8 cellular contexts compared by ENCODE assay signal in genomic region chr6:87742106-87742505, GRCh38. TPM values are rescaled to one million over a fixed set of nuclear protein-coding genes. Genes with fewer than 3 reads are reported as not detected.
DNase-seq lines count a peak whose midpoint lies in the region; ATAC-seq and TF ChIP-seq lines count a peak whose summit lies in the region.
"Had no signal": no experiment of that assay in that cellular context is flagged by ENCODE, and none has a peak within 500 bp of the region (broad histone marks: within the 10 kb centered on the region; RNA-seq: fewer than 3 reads in every experiment).

No MANE protein-coding gene starts in this region.

- no peaks in the 10 kb centered on the region for H3K9me3 Mint-ChIP-seq in activated T-helper 17 cell treated with anti-CD3 and anti-CD28 coated beads, Interleukin-2, amount 50 U/mL, for 72 hours
- no peaks in the 10 kb centered on the region for H3K9me3 Mint-ChIP-seq in stimulated activated effector memory CD8-positive, alpha-beta T cell treated with anti-CD3 and anti-CD28 coated beads, Interleukin-12 subunit alpha, Interleukin-12 subunit beta, amount 100 ng/mL, for 72 hours
- H3K9me3 Mint-ChIP-seq: nephron had no signal

- DNase-seq in GM20000 (ENCODE audit: low spot score) (peak; percentile 58), M059J (ENCODE audit: low read depth) (peak; percentile 12), hypothalamus (lab: John Stamatoyannopoulos, UW) (no peak), NCI-H128 (lab: John Stamatoyannopoulos, UW; ENCODE audit: unreplicated experiment) (no peak), SKM-1 treated with dmso at 0.1 percent for 144 hours (lab: John Stamatoyannopoulos, UW; ENCODE audit: unreplicated experiment) (no peak)
- DNase-seq in stimulated activated effector memory CD8-positive, alpha-beta T cell treated with anti-CD3 and anti-CD28 coated beads, Interleukin-12 subunit alpha, Interleukin-12 subunit beta, amount 100 ng/mL, for 72 hours (ENCODE audit: low spot score in 2 of 2) = peak; percentile 43 to 84

- peaks cover 22% of the 10 kb centered on the region for H3K4me1 Mint-ChIP-seq in activated T-helper 17 cell treated with anti-CD3 and anti-CD28 coated beads, Interleukin-2, amount 50 U/mL, for 72 hours
- H3K4me1 Mint-ChIP-seq in stimulated activated effector memory CD8-positive, alpha-beta T cell treated with anti-CD3 and anti-CD28 coated beads, Interleukin-12 subunit alpha, Interleukin-12 subunit beta, amount 100 ng/mL, for 72 hours = peaks cover 56% of the 10 kb centered on the region

- no peaks in the 10 kb centered on the region for H3K27me3 Mint-ChIP-seq in activated T-helper 17 cell treated with anti-CD3 and anti-CD28 coated beads, Interleukin-2, amount 50 U/mL, for 72 hours

- H3K27ac Mint-ChIP-seq in activated T-helper 17 cell treated with anti-CD3 and anti-CD28 coated beads, Interleukin-2, amount 50 U/mL, for 72 hours = peak overlapping the region; percentile 79
- peak overlapping the region; percentile 74 for H3K27ac Mint-ChIP-seq in stimulated activated effector memory CD8-positive, alpha-beta T cell treated with anti-CD3 and anti-CD28 coated beads, Interleukin-12 subunit alpha, Interleukin-12 subunit beta, amount 100 ng/mL, for 72 hours
- H3K27ac Mint-ChIP-seq: nephron had no signal

- ATAC-seq in activated T-helper 17 cell treated with anti-CD3 and anti-CD28 coated beads, Interleukin-2, amount 50 U/mL, for 72 hours (replicated peaks) = peak; percentile 84
- ATAC-seq in stimulated activated effector memory CD8-positive, alpha-beta T cell treated with anti-CD3 and anti-CD28 coated beads, Interleukin-12 subunit alpha, Interleukin-12 subunit beta, amount 100 ng/mL, for 72 hours = peak; percentile 95

- no peaks in the 10 kb centered on the region for H3K36me3 Mint-ChIP-seq in activated T-helper 17 cell treated with anti-CD3 and anti-CD28 coated beads, Interleukin-2, amount 50 U/mL, for 72 hours (ENCODE audit: low read depth)
- H3K36me3 Mint-ChIP-seq in stimulated activated effector memory CD8-positive, alpha-beta T cell treated with anti-CD3 and anti-CD28 coated beads, Interleukin-12 subunit alpha, Interleukin-12 subunit beta, amount 100 ng/mL, for 72 hours = peaks cover 11% of the 10 kb centered on the region

- H3K4me3 Mint-ChIP-seq in activated T-helper 17 cell treated with anti-CD3 and anti-CD28 coated beads, Interleukin-2, amount 50 U/mL, for 72 hours = peak overlapping the region; percentile 44
- peak overlapping the region; percentile 4 for H3K4me3 Mint-ChIP-seq in stimulated activated effector memory CD8-positive, alpha-beta T cell treated with anti-CD3 and anti-CD28 coated beads, Interleukin-12 subunit alpha, Interleukin-12 subunit beta, amount 100 ng/mL, for 72 hours
- H3K4me3 Mint-ChIP-seq: nephron had no signal

- TF ChIP-seq CTCF in GM20000 (IDR thresholded peaks at IDR 0.05; ENCODE audit: extremely low read depth, missing control alignments) = no peak

RNA-seq across cellular contexts. Expression of gene AKIRIN2, which starts 40.1 kb away (rescaled TPM):
- 6.2 and 19.5 TPM in 2 replicates for total RNA-seq in M059J (2014; rRNA removed; shearing (Covaris generic))
- 10 to 100 TPM; 80.5 to 82.2 TPM for total RNA-seq in activated T-helper 17 cell treated with anti-CD3 and anti-CD28 coated beads, Interleukin-2, amount 50 U/mL, for 72 hours

Comparison
In these comparisons a context has a peak if more than half of its experiments do, and no peak if none do; other contexts are left out.
1. DNase-seq: peak in GM20000 (single experiment), M059J (single experiment) and stimulated activated effector memory CD8-positive, alpha-beta T cell treated with anti-CD3 and anti-CD28 coated beads, Interleukin-12 subunit alpha, Interleukin-12 subunit beta, amount 100 ng/mL, for 72 hours (2 of 2); none in hypothalamus (0 of 51), NCI-H128 (single experiment) and SKM-1 treated with dmso at 0.1 percent for 144 hours (single experiment).